In genomic region chr9:34403554-34404380, GRCh38 we compare ENCODE assay signal across 8 cellular contexts. TPM values are rescaled to one million over a fixed set of nuclear protein-coding genes. Genes with fewer than 3 reads are reported as not detected.
DNase-seq lines count a peak whose midpoint lies in the region; ATAC-seq and TF ChIP-seq lines count a peak whose summit lies in the region.

No MANE protein-coding gene starts in this region.

- intact Hi-C loops in left lung (cut with DNase I): loop anchor here in 1 of 2 donors (10.0 kb wide), 2 partner anchors 91 to 201 kb away; no protein-coding TSS in a partner anchor

- TF ChIP-seq CTCF in 22Rv1 (IDR thresholded peaks at IDR 0.05) (peak; percentile 99), GM12865 (IDR thresholded peaks at IDR 0.05; ENCODE audit: insufficient read depth, low read depth, low read length, missing control alignments) (peak; percentile 96), left lung (IDR thresholded peaks at IDR 0.05) (peak; percentile 95 to 97)

- peaks cover 0 to 3% of the 10 kb centered on the region in 2 donors for H3K4me1 ChIP-seq in left lung

- H3K4me3 ChIP-seq in GM12865 (ENCODE audit: low read depth, low read length) (no peak overlapping the region), left lung (no peak overlapping the region)

- ATAC-seq in left lung (peak; percentile 89), GM21526 (IDR thresholded peaks at IDR 0.05; ENCODE audit: low FRiP score, unreplicated experiment) (no peak)

- H3K27ac ChIP-seq in 22Rv1 (no peak overlapping the region), left lung (no peak overlapping the region)

- DNase-seq in GM12865 (ENCODE audit: low read depth) (peak; percentile 48), NCI-H2081 treated with DMSO at 0.1 percent for 48 hours (lab: John Stamatoyannopoulos, UW) (peak; percentile 28), dedifferentiated amniotic fluid mesenchymal stem cell (ENCODE audit: extremely low spot score) (peak; percentile 64), left lung (peak in 1 of 2 donors; percentile 53)
- peak; percentile 25 for DNase-seq in activated CD4-positive, CD25-positive, alpha-beta regulatory T cell treated with anti-CD3 and anti-CD28 coated beads, Interleukin-2, amount 50 U/mL, for 16 hours (ENCODE audit: low read depth, low spot score)
- DNase-seq in stimulated activated CD8-positive, alpha-beta memory T cell treated with anti-CD3 and anti-CD28 coated beads, Interleukin-15, amount 100 ng/mL, for 1 hour (ENCODE audit: low read depth): peak; percentile 21

- H3K27me3 ChIP-seq in left lung: no peaks in the 10 kb centered on the region

- no peaks in the 10 kb centered on the region for H3K9me3 ChIP-seq in left lung

- peaks cover 0 to 61% of the 10 kb centered on the region in 2 donors for H3K36me3 ChIP-seq in left lung

RNA-seq across cellular contexts. Expression of gene MYORG, which starts 27.1 kb away (rescaled TPM):
- total RNA-seq in left lung: 10 to 100 TPM in 1 of 2 donors, 1 to 10 TPM in 1; 6.9 to 22.6 TPM

RNA-seq across cellular contexts. Expression of gene FAM219A, which starts 54.6 kb away (rescaled TPM):
- 10 to 100 TPM; 18.0 to 23.0 TPM for total RNA-seq in left lung

RNA-seq across cellular contexts. Expression of gene DNAI1, which starts 54.8 kb away (rescaled TPM):
- 1 to 10 TPM in 1 of 2 donors, under 1 TPM in 1; 0.29 to 4.1 TPM for total RNA-seq in left lung
